In the genomic region with DNA sequence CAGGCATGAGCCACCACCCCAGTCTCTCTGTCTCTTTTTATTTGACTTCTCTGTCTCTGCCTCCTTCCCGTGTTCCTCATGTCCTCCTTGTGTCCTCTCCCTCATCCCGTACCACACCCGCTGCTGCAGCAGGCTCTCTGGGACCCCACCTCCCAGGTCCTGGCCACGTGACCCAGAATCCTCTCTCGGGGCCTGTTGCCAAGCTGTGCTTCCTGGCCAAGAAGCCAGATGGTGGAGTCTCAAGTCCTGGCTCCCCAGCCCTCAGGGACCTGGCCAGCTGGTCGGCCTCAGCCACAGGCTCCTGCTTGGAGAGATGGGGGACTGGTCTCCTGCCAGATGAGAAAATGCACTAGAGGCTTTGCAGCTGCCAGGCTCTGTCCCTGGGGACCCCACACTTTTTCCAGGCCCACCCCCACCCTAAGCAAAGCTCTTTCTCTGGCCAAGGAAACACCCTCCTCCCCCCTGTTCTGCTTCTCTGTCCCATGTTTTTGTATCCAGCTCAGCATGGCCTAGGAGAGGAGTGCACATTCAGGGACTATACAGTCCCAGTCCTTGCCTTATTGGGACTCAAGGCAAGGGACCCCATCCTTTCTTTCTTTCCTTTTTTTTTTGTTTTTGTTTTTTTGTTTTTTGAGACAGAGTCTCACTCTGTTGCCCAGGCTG, we compare ENCODE assay signal across 12 cellular contexts. TPM values are rescaled to one million over a fixed set of nuclear protein-coding genes. Genes with fewer than 3 reads are reported as not detected.
DNase-seq lines count a peak whose midpoint lies in the region; ATAC-seq and TF ChIP-seq lines count a peak whose summit lies in the region.
"Had no signal": no experiment of that assay in that cellular context is flagged by ENCODE, and none has a peak within 500 bp of the region (broad histone marks: within the 10 kb centered on the region; RNA-seq: fewer than 3 reads in every experiment).

No MANE protein-coding gene starts in this region.

- no peaks in the 10 kb centered on the region for H3K4me1 Mint-ChIP-seq in endodermal cell

- peaks cover 15% of the 10 kb centered on the region for H3K9me3 Mint-ChIP-seq in endodermal cell

- H3K36me3 Mint-ChIP-seq in endodermal cell (ENCODE audit: low read depth) = no peaks in the 10 kb centered on the region

- ATAC-seq in sciatic nerve (peak; percentile 53), GM19324 (IDR thresholded peaks at IDR 0.05; ENCODE audit: low FRiP score, unreplicated experiment) (no peak)

- H3K4me3 ChIP-seq in fibroblast of villous mesenchyme (ENCODE audit: low read depth, low read length) (no peak overlapping the region), lower leg skin (ENCODE audit: low read depth, poor library complexity, severe bottlenecking) (no peak overlapping the region), endodermal cell (ENCODE audit: low read length) (no peak overlapping the region)

- no peak overlapping the region for H3K4me3 Mint-ChIP-seq in endodermal cell
- H3K4me3 Mint-ChIP-seq: activated T-cell treated with anti-CD3 and anti-CD28 coated beads, Interleukin-2, amount 50 U/mL, for 24 hours had no signal

- TF ChIP-seq POLR2A in lower leg skin (IDR thresholded peaks at IDR 0.05) = no peak

- H3K36me3 ChIP-seq in endodermal cell (ENCODE audit: control insufficient read depth, insufficient read depth, low read length) = no peaks in the 10 kb centered on the region
- H3K36me3 ChIP-seq: brain microvascular endothelial cell had no signal

- peaks cover 6% of the 10 kb centered on the region for H3K9me3 ChIP-seq in endodermal cell (ENCODE audit: control insufficient read depth, low read length)

- WGBS in lower leg skin, 2 donors = 30 to 43% methylated on average over 5 to 6 of the region's 6 CpGs
- 90% methylated on average over 4 to 6 of the region's 6 CpGs for WGBS in endodermal cell (ENCODE audit: insufficient coverage in 1 of 2, insufficient read length in 1 of 2), 2 experiments

- intact Hi-C loops in sciatic nerve (cut with DNase I) (no loop called here), lower leg skin (cut with DNase I; ENCODE audit: low total_unique reads) (no loop called here)

- no peak overlapping the region for H3K27ac Mint-ChIP-seq in endodermal cell
- H3K27ac Mint-ChIP-seq: activated T-cell treated with anti-CD3 and anti-CD28 coated beads, Interleukin-2, amount 50 U/mL, for 24 hours had no signal

- peak; percentile 62 for DNase-seq in GM03348 (ENCODE audit: low spot score)
- peak; percentile 100 for DNase-seq in NCI-H82 (lab: John Stamatoyannopoulos, UW)
- DNase-seq in fibroblast of villous mesenchyme (ENCODE audit: low read depth) = peak; percentile 77
- DNase-seq in sciatic nerve (ENCODE audit: low spot score) = no peak
- DNase-seq in Kasumi-1 (lab: John Stamatoyannopoulos, UW) = no peak
- DNase-seq in lower leg skin (ENCODE audit: low spot score in 2 of 2) = no peak
- DNase-seq in endodermal cell = no peak
- DNase-seq: activated T-cell treated with anti-CD3 and anti-CD28 coated beads, Interleukin-2, amount 50 U/mL, for 24 hours; brain microvascular endothelial cell; COR-L47 had no signal

- H3K27me3 Mint-ChIP-seq in endodermal cell (ENCODE audit: insufficient read depth) = peaks cover 29% of the 10 kb centered on the region

- no peaks in the 10 kb centered on the region for H3K4me1 ChIP-seq in endodermal cell (ENCODE audit: control insufficient read depth, insufficient read depth, low read length)

- H3K27me3 ChIP-seq in endodermal cell (ENCODE audit: control insufficient read depth, insufficient read depth, low read length, poor library complexity, severe bottlenecking) = no peaks in the 10 kb centered on the region
- H3K27me3 ChIP-seq: brain microvascular endothelial cell had no signal

- TF ChIP-seq CTCF in fibroblast of villous mesenchyme (IDR thresholded peaks at IDR 0.05; ENCODE audit: insufficient read depth, low read depth, low read length) (no peak), lower leg skin (IDR thresholded peaks at IDR 0.05) (no peak), endodermal cell (conservative IDR thresholded peaks at IDR 0.05) (no peak)

- H3K27ac ChIP-seq in endodermal cell (ENCODE audit: low read depth, low read length) = no peak overlapping the region
- H3K27ac ChIP-seq: brain microvascular endothelial cell, KMS-11 had no signal

- H3K9ac ChIP-seq in endodermal cell (ENCODE audit: extremely low read depth, low read length, poor library complexity, severe bottlenecking) = no peak overlapping the region
- H3K9ac ChIP-seq: KMS-11 had no signal

RNA-seq across cellular contexts. Expression of a gene that starts 34.3 kb away (rescaled TPM):
- total RNA-seq in fibroblast of villous mesenchyme = 17.7 and 20.9 TPM in 2 replicates
- 58.7 TPM for total RNA-seq in sciatic nerve
- total RNA-seq in lower leg skin = 10 to 100 TPM; 39.6 to 53.4 (median 43.0) TPM
- total RNA-seq in endodermal cell = 100 to 1,000 TPM; 110 TPM
- 90.9 TPM for polyA plus RNA-seq in endodermal cell (2013, experiment 1 of 2)
- 81.4 TPM for polyA plus RNA-seq in endodermal cell (2013, experiment 2 of 2)

RNA-seq across cellular contexts. Expression of a gene that starts 58.8 kb away (rescaled TPM):
- total RNA-seq in fibroblast of villous mesenchyme (18.4 and 21.2 TPM in 2 replicates), sciatic nerve (1,227 TPM), lower leg skin (100 to 1,000 TPM; 113 to 181 (median 144) TPM), endodermal cell (100 to 1,000 TPM; 104 to 133 TPM)
- 219 TPM for polyA plus RNA-seq in endodermal cell (2013, experiment 1 of 2)
- polyA plus RNA-seq in endodermal cell (2013, experiment 2 of 2) = 194 TPM

Comparison
In these comparisons a context has a peak if more than half of its experiments do, and no peak if none do; other contexts are left out.
1. DNase-seq: peak in GM03348 (single experiment), NCI-H82 (single experiment) and fibroblast of villous mesenchyme (single experiment); none in sciatic nerve (single experiment), Kasumi-1 (0 of 2), lower leg skin (0 of 2) and endodermal cell (single experiment).